Comparison of ENCODE assay signal across 1 cellular context in the genomic region with DNA sequence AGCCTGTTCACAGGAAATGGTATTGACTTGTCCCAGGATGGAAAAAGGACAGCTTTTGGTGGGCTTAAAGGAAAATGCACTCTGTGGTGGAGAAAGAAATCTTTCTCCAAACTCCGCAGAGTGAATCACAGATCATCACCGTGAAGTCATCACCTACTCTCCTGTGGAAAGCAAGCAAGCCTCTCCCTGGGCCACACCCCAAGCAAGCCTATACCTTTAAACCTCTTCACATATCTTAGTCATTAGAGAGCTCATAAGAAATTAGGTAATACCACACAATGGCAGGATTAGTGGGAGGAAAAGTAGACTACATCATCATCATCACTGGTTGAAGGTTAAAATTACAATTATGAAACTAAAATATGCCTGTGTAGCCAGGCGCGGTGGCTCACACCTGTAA.
TF ChIP-seq lines count a peak whose summit lies in the region.

No MANE protein-coding gene starts in this region.

TF ChIP-seq in IMR-90, 13 proteins besides CTCF, POLR2A, EP300 and RAD21:
- no peak for TF ChIP-seq SMC3 (IDR thresholded peaks at IDR 0.05; ENCODE audit: low read depth, low read length)
- no peak for TF ChIP-seq BHLHE40 (IDR thresholded peaks at IDR 0.05; ENCODE audit: low read depth, low read length)
- TF ChIP-seq RFX5 (IDR thresholded peaks at IDR 0.05; ENCODE audit: low read depth, low read length), result no peak
- TF ChIP-seq RCOR1 (IDR thresholded peaks at IDR 0.05; ENCODE audit: insufficient replicate concordance, low read length), result no peak
- TF ChIP-seq MAZ (IDR thresholded peaks at IDR 0.05; ENCODE audit: borderline replicate concordance, low read depth, low read length), result no peak
- TF ChIP-seq, protein P1, sequence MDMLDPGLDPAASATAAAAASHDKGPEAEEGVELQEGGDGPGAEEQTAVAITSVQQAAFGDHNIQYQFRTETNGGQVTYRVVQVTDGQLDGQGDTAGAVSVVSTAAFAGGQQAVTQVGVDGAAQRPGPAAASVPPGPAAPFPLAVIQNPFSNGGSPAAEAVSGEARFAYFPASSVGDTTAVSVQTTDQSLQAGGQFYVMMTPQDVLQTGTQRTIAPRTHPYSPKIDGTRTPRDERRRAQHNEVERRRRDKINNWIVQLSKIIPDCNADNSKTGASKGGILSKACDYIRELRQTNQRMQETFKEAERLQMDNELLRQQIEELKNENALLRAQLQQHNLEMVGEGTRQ (IDR thresholded peaks at IDR 0.05; ENCODE audit: low read depth, low read length), result no peak
